In the genomic region with DNA sequence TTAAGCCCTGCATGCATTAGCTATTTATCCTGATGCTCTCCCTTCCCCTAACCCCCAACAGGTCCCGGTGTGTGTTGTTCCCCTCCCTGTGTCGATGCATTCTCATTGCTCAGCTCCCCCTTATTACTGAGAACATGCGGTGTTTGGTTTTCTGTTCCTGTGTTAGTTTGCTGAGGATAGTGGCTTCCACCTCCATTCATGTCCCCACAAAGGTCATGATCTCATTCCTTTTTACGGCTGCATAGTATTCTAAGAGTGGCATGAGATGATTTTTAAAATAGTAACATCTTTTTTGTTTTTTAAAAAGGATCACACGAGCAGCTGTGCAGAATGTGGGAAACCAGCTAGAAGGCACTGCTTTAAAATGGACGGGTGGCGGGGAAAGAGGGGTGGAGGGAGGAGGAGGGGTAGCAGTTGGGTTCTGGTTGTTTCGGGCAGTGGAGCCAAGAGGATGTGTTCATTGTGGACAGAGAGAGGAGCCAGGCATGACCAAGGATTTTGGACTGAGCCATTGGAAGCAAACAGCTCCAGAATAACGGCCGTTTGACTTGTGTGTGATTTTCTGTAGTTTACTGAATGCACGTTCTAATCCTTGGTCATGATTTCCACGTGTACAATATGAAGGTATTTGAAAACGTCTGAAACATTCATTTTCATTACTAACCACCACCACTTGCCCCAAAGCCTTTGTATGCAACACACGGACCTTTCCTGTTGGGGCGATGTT, we compare ENCODE assay signal across 8 cellular contexts. TPM values are rescaled to one million over a fixed set of nuclear protein-coding genes. Genes with fewer than 3 reads are reported as not detected.
DNase-seq lines count a peak whose midpoint lies in the region; TF ChIP-seq lines count a peak whose summit lies in the region.

No MANE protein-coding gene starts in this region.

- H3K9ac ChIP-seq in endocrine pancreas (ENCODE audit: control insufficient read depth, insufficient read depth, low read length) (peak overlapping the region; percentile 90), parathyroid adenoma (no peak overlapping the region)

- peak overlapping the region; percentile 100 for H2AFZ ChIP-seq in parathyroid adenoma

- H3K36me3 ChIP-seq in MG63 (peaks cover 19% of the 10 kb centered on the region), endocrine pancreas (ENCODE audit: control insufficient read depth, insufficient read depth, low read length) (no peaks in the 10 kb centered on the region), parathyroid adenoma (ENCODE audit: control insufficient read depth, insufficient read depth, low read length) (no peaks in the 10 kb centered on the region)

- H3K27ac ChIP-seq in parathyroid adenoma: peak overlapping the region; percentile 94

- TF ChIP-seq CTCF in GM12865 (IDR thresholded peaks at IDR 0.05; ENCODE audit: insufficient read depth, low read depth, low read length, missing control alignments) (no peak), parathyroid adenoma (IDR thresholded peaks at IDR 0.05) (no peak)

- H3K4me3 ChIP-seq in GM12865 (ENCODE audit: low read depth, low read length) (peak overlapping the region; percentile 81), MG63 (peak overlapping the region; percentile 66), endocrine pancreas (ENCODE audit: control insufficient read depth, insufficient read depth, low read length) (peak overlapping the region; percentile 55), parathyroid adenoma (ENCODE audit: low read depth, low read length) (peak overlapping the region; percentile 63)

- peaks cover 19% of the 10 kb centered on the region for H3K79me2 ChIP-seq in parathyroid adenoma

- H3K4me1 ChIP-seq in endocrine pancreas (ENCODE audit: control insufficient read depth, insufficient read depth, low read length) (no peaks in the 10 kb centered on the region), parathyroid adenoma (peaks cover 12% of the 10 kb centered on the region)

- peak overlapping the region; percentile 68 for H3K4me2 ChIP-seq in parathyroid adenoma (ENCODE audit: low read length)

- H3K9me3 ChIP-seq in MG63: no peaks in the 10 kb centered on the region
- H3K9me3 ChIP-seq in endocrine pancreas (ENCODE audit: control insufficient read depth, low read length): no peaks in the 10 kb centered on the region
- H3K9me3 ChIP-seq in parathyroid adenoma (ENCODE audit: control insufficient read depth, low read length): no peaks in the 10 kb centered on the region

- no peak for DNase-seq in GM12865 (ENCODE audit: low read depth)
- DNase-seq in MG63: peak; percentile 31
- DNase-seq in stimulated activated CD4-positive, alpha-beta T cell treated with anti-CD3 and anti-CD28 coated beads, Interleukin-4, amount 100 ng/mL, for 1 hour: no peak
- DNase-seq in DMS 273 (lab: John Stamatoyannopoulos, UW; ENCODE audit: unreplicated experiment): no peak
- DNase-seq in CD1c-positive myeloid dendritic cell (ENCODE audit: extremely low spot score): no peak
- DNase-seq in COR-L47 (lab: John Stamatoyannopoulos, UW): no peak

- no peaks in the 10 kb centered on the region for H3K27me3 ChIP-seq in MG63
- H3K27me3 ChIP-seq in endocrine pancreas (ENCODE audit: control insufficient read depth, insufficient read depth, low read length): no peaks in the 10 kb centered on the region
- H3K27me3 ChIP-seq in parathyroid adenoma (ENCODE audit: control insufficient read depth, insufficient read depth, low read length): no peaks in the 10 kb centered on the region

RNA-seq across cellular contexts. Expression of gene TENT4A, which starts 1.7 kb away (rescaled TPM):
- 9.9 and 14.6 TPM in 2 replicates for total RNA-seq in MG63 (2014; rRNA removed; shearing (Covaris generic); ENCODE audit: low replicate concordance)
